Comparison of ENCODE assay signal across 25 cellular contexts in genomic region chr5:162837161-162837560, GRCh38.
"Had no signal": no experiment of that assay in that cellular context is flagged by ENCODE, and none has a peak within 500 bp of the region (broad histone marks: within the 10 kb centered on the region; RNA-seq: fewer than 3 reads in every experiment).

No MANE protein-coding gene starts in this region.

- DNase-seq: effector memory CD4-positive, alpha-beta T cell; hypothalamus; immature natural killer cell; left ventricle myocardium superior; lower lobe of right lung; naive thymus-derived CD8-positive, alpha-beta T cell; nephron progenitor cell; occipital lobe; ovary; retina; right lobe of liver; stimulated activated CD4-positive, alpha-beta T cell treated with anti-CD3 and anti-CD28 coated beads, Interleukin-12 subunit alpha, Interleukin-12 subunit beta, amount 100 ng/mL, for 4 hours; stimulated activated CD4-positive, alpha-beta T cell treated with anti-CD3 and anti-CD28 coated beads, Interleukin-1b, Interleukin-23, amount 100 ng/mL, for 48 hours; stimulated activated CD4-positive, alpha-beta T cell treated with anti-CD3 and anti-CD28 coated beads, Interleukin-4, amount 100 ng/mL, for 1 hour; stimulated activated CD8-positive, alpha-beta memory T cell treated with anti-CD3 and anti-CD28 coated beads, Interleukin-4, amount 100 ng/mL, for 48 hours; stimulated activated naive CD4-positive, alpha-beta T cell; stimulated activated naive CD8-positive, alpha-beta T cell treated with anti-CD3 and anti-CD28 coated beads, Interleukin-15, amount 100 ng/mL, for 72 hours; thyroid gland; trophoblast cell had no signal

- H3K4me2 ChIP-seq: smooth muscle cell had no signal

- H3K27me3 ChIP-seq: esophagus muscularis mucosa, ovary, right lobe of liver, thyroid gland had no signal

- H3K9me3 ChIP-seq: lower lobe of right lung, ovary, right lobe of liver, thyroid gland had no signal

- H3K4me3 ChIP-seq: esophagus muscularis mucosa, lower lobe of right lung, ovary, right lobe of liver, smooth muscle cell, thyroid gland had no signal

- H3K4me1 ChIP-seq: esophagus muscularis mucosa, lower lobe of right lung, right lobe of liver, thyroid gland had no signal

- H3K36me3 ChIP-seq: esophagus muscularis mucosa, lower lobe of right lung, ovary, right lobe of liver, thyroid gland had no signal

- H3K27ac ChIP-seq: esophagus muscularis mucosa, lower lobe of right lung, ovary, right lobe of liver, thyroid gland had no signal

- ATAC-seq: left ventricle myocardium superior; lower lobe of right lung; naive thymus-derived CD8-positive, alpha-beta T cell; right lobe of liver; stimulated activated naive CD8-positive, alpha-beta T cell treated with anti-CD3 and anti-CD28 coated beads, Interleukin-15, amount 100 ng/mL, for 72 hours had no signal

- FAIRE-seq: colon, endothelial cell of umbilical vein, frontal cortex, keratinocyte had no signal
